In the genomic region with DNA sequence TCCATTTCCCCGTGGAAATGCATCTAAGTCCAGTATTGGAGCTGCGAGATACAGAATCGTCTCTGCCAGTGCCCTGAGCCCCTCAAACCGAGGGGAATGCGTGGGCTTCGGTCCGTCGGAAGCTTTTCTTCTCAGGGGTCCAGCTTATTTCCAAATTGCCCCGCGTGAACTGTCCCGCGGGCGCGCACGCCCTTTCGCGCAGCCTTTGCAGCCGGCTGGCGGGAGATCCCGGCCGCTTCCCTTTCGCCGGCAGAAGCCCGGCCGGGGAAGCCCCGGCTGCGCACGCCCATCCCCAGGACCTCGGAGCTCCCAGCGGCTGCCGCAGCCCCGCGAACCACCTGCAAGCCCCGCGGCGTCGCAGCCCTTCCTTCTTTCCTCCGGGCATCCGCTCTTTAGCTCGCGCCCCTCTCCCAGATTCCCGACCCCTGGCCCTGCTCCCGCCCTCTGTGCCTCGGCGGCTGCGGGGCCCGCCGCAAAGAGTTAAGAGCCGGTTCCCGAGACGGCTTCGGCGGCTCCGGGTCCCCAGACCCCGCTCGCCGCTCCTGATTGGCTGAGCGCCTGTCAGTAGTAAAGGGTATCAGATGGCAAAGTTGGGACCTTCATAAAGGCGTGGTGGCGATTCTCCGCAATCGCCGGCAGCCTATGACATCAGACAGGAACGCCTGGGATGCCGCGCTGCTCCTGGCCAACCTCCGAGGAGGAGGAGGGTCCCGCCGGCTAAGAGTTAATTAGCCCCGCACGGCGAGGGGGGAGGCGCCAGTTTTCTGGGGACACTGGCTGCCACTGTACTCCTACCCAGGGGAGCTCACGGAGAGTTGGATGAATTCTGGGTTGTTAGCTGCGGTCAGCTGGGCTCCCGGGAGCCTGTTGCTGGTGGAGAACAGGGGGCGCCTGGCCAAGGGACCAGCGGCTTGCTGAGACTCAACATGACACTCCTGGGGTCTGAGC, we compare ENCODE assay signal across 8 cellular contexts. TPM values are rescaled to one million over a fixed set of nuclear protein-coding genes. Genes with fewer than 3 reads are reported as not detected.
DNase-seq lines count a peak whose midpoint lies in the region; ATAC-seq and TF ChIP-seq lines count a peak whose summit lies in the region.

Gene MYOCD (plus strand): TSS at position 628 of the 948 bp plus-strand sequence. CDS start 299 bp downstream, at position 927.

- peaks cover 25% of the 10 kb centered on the region for H3K27me3 ChIP-seq in adipocyte (replicated peaks; ENCODE audit: control insufficient read depth, insufficient read depth, low read length)
- peaks cover 25 to 38% (median 36%) of the 10 kb centered on the region in 3 donors for H3K27me3 ChIP-seq in skeletal muscle tissue (ENCODE audit: control insufficient read depth in 3 of 3, insufficient read depth in 3 of 3, low read length in 3 of 3)

- DNase-seq in GM13977 (ENCODE audit: low spot score) (peak; percentile 39), adipocyte (ENCODE audit: low read depth) (peak; percentile 71), SKM-1 (lab: John Stamatoyannopoulos, UW; ENCODE audit: unreplicated experiment) (no peak), middle frontal gyrus (ENCODE audit: extremely low spot score, low spot score) (no peak)

- no peak for ATAC-seq in HG03571 (IDR thresholded peaks at IDR 0.05; ENCODE audit: unreplicated experiment)
- ATAC-seq in GM18517 (IDR thresholded peaks at IDR 0.05; ENCODE audit: unreplicated experiment): no peak

- H3K4me3 ChIP-seq in adipocyte (ENCODE audit: low read length) (peak within 1 kb of the TSS; percentile 84), iPS-11a (ENCODE audit: low read depth, low read length) (peak within 1 kb of the TSS; percentile 65), skeletal muscle tissue (ENCODE audit: low read length in 3 of 3) (peak within 1 kb of the TSS; percentile 48 to 65 (median 50))

- in situ Hi-C loops in GM13977 (cut with MboI; ENCODE audit: low pct_unique_long_range_greater_than_20kb, low sequenced_read_pairs, unreplicated experiment): no loop called here

- TF ChIP-seq CTCF in GM13977 (IDR thresholded peaks at IDR 0.05; ENCODE audit: extremely low read depth, insufficient read depth, missing control alignments): no peak

- H3K4me1 ChIP-seq in adipocyte (ENCODE audit: control insufficient read depth, insufficient read depth, low read length): peaks cover 10% of the 10 kb centered on the region
- H3K4me1 ChIP-seq in skeletal muscle tissue (ENCODE audit: control insufficient read depth in 3 of 3, insufficient read depth in 3 of 3, low read length in 3 of 3): peaks cover 5 to 13% (median 7%) of the 10 kb centered on the region in 3 donors

- H3K9me3 ChIP-seq in adipocyte (ENCODE audit: control insufficient read depth, low read length) (no peaks in the 10 kb centered on the region), skeletal muscle tissue (ENCODE audit: control insufficient read depth in 3 of 3, low read length in 3 of 3) (no peaks in the 10 kb centered on the region)

- H3K36me3 ChIP-seq in adipocyte (ENCODE audit: control insufficient read depth, insufficient read depth, low read length, severe bottlenecking) (no peaks in the 10 kb centered on the region), skeletal muscle tissue (ENCODE audit: control insufficient read depth in 3 of 3, insufficient read depth in 3 of 3, low read length in 3 of 3) (no peaks in the 10 kb centered on the region)

- peak within 1 kb of the TSS; percentile 38 for H3K27ac ChIP-seq in skeletal muscle tissue (ENCODE audit: low read depth, low read length)

- peak within 1 kb of the TSS; percentile 61 for H3K9ac ChIP-seq in adipocyte (ENCODE audit: low read length)
- peak within 1 kb of the TSS in 2 of 3 donors; percentile 33 to 59 for H3K9ac ChIP-seq in skeletal muscle tissue (ENCODE audit: low read depth in 1 of 3, low read length in 3 of 3)

RNA-seq across cellular contexts. Expression of gene MYOCD, which starts in this region (rescaled TPM):
- 0.52 TPM for total RNA-seq in skeletal muscle tissue

Comparison
In these comparisons a context has a peak if more than half of its experiments do, and no peak if none do; other contexts are left out.
1. DNase-seq: peak in GM13977 (single experiment) and adipocyte (single experiment); none in SKM-1 (single experiment) and middle frontal gyrus (single experiment).
2. Peak in every context shown above with its lines, with median percentiles within 50 percentile points of each other: H3K4me3 ChIP-seq.